In genomic region chr1:231053493-231054162, GRCh38 we compare ENCODE assay signal across 1 cellular context.
A peak's percentile ranks its signal among the peaks of the same experiment; 100 is the strongest.
TF ChIP-seq lines count a peak whose summit lies in the region.

No MANE protein-coding gene starts in this region.

TF ChIP-seq in K562, 482 proteins besides CTCF, POLR2A, EP300 and RAD21 (continued from another document and continues in another):
- TF ChIP-seq, protein P1, sequence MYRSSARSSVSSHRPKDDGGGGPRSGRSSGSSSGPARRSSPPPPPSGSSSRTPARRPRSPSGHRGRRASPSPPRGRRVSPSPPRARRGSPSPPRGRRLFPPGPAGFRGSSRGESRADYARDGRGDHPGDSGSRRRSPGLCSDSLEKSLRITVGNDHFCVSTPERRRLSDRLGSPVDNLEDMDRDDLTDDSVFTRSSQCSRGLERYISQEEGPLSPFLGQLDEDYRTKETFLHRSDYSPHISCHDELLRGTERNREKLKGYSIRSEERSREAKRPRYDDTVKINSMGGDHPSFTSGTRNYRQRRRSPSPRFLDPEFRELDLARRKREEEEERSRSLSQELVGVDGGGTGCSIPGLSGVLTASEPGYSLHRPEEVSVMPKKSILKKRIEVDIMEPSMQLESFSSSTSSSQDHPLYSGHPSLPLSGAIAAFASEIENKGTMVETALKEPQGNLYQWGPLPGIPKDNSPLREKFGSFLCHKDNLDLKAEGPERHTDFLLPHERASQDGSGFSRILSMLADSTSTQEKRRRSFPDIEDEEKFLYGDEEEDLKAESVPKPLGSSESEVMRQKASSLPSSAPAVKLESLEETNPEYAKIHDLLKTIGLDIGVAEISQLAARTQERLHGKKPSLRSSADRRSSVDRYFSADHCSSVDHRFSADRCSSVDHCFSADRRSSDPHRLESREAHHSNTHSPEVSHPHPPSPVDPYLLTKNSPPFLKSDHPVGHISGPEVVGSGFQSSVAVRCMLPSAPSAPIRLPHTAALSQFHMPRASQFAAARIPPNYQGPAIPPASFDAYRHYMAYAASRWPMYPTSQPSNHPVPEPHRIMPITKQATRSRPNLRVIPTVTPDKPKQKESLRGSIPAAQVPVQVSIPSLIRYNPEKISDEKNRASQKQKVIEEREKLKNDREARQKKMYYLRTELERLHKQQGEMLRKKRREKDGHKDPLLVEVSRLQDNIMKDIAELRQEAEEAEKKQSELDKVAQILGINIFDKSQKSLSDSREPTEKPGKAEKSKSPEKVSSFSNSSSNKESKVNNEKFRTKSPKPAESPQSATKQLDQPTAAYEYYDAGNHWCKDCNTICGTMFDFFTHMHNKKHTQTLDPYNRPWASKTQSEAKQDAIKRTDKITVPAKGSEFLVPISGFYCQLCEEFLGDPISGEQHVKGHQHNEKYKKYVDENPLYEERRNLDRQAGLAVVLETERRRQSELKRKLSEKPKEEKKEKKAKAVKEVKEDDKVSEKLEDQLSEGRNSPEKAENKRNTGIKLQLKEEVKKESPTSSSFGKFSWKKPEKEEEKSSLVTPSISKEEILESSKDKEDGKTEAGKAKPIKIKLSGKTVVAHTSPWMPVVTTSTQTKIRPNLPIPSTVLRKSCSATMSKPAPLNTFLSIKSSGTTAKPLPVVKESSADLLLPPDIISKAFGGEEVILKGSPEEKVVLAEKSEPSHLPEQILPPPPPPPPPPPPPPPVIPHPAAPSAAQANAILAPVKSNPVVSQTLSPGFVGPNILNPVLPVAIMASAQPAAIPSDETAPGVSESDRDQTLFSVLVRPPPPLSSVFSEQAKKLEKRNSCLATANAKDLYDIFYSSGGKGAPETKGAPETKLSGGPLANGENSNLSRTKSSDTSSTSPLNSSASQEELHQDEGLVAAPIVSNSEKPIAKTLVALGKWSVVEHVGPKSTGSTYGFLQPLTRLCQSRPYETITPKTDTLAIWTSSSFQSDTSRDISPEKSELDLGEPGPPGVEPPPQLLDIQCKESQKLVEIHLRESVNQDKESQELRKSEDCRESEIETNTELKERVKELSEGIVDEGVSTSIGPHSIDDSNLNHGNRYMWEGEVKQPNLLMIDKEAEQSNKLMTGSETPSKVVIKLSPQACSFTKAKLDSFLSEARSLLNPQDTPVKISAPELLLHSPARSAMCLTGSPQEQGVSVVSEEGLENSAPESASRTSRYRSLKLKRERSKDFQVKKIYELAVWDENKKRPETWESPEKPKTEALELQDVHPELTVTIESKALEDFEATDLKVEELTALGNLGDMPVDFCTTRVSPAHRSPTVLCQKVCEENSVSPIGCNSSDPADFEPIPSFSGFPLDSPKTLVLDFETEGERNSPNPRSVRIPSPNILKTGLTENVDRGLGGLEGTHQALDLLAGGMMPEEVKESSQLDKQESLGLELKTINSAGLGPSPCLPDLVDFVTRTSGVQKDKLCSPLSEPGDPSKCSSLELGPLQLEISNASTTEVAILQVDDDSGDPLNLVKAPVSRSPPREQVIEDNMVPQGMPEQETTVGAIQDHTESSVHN (IDR thresholded peaks at IDR 0.05; ENCODE audit: borderline replicate concordance in 1 of 2, low read depth in 1 of 2): peak in 1 of 2 experiments; percentile 69; a peak in 1 of 4 replicates
- TF ChIP-seq GATAD2A (IDR thresholded peaks at IDR 0.05) (no peak), ZNF76 (CRISPR knock-in tag; IDR thresholded peaks at IDR 0.05; ENCODE audit: borderline replicate concordance) (no peak), UBTF (IDR thresholded peaks at IDR 0.05; ENCODE audit: borderline replicate concordance in 1 of 2, low read depth in 2 of 2, low read length in 2 of 2) (peak in 1 of 2 experiments; percentile 60; a peak in 1 of 4 replicates), ZNF311 (CRISPR knock-in tag; IDR thresholded peaks at IDR 0.05) (no peak), KDM1A (IDR thresholded peaks at IDR 0.05) (peak; percentile 59 to 76; a peak in 2 of 4 replicates), PHTF2 (CRISPR knock-in tag; IDR thresholded peaks at IDR 0.05) (no peak), CXXC5 (CRISPR knock-in tag; IDR thresholded peaks at IDR 0.05) (peak; percentile 37), TEAD1 (CRISPR knock-in tag; IDR thresholded peaks at IDR 0.05) (peak in 1 of 2 experiments; percentile 76; a peak in 1 of 4 replicates), ESRRA (IDR thresholded peaks at IDR 0.05; ENCODE audit: borderline replicate concordance, low read depth) (peak; percentile 96; the same call in 1 of the 2 replicates), SMAD2 (IDR thresholded peaks at IDR 0.05; ENCODE audit: low read depth, low read length) (no peak), SMC3 (conservative IDR thresholded peaks at IDR 0.05; ENCODE audit: insufficient read depth, low read depth, low read length) (no peak), CHCHD3 (CRISPR knock-in tag; IDR thresholded peaks at IDR 0.05) (no peak), TCF7 (IDR thresholded peaks at IDR 0.05; ENCODE audit: borderline replicate concordance) (no peak), ELK1 (CRISPR knock-in tag; IDR thresholded peaks at IDR 0.05) (no peak), SAFB2 (IDR thresholded peaks at IDR 0.05; ENCODE audit: borderline replicate concordance, low read depth, low read length, severe bottlenecking) (no peak), DMBX1 (CRISPR knock-in tag; IDR thresholded peaks at IDR 0.05; ENCODE audit: borderline replicate concordance) (no peak; the same call in 1 of the 2 replicates), NFIC (IDR thresholded peaks at IDR 0.05) (peak; percentile 88), MAFG (tag; conservative IDR thresholded peaks at IDR 0.05) (peak; percentile 65), TAF7 (tag; IDR thresholded peaks at IDR 0.05) (peak; percentile 48; the same call in 1 of the 2 replicates), HMBOX1 (IDR thresholded peaks at IDR 0.05) (peak; percentile 91), U2AF1 (optimal IDR thresholded peaks at IDR 0.05; ENCODE audit: low read depth, low read length) (no peak), CBFA2T3 (IDR thresholded peaks at IDR 0.05) (peak; percentile 61), RUNX1 (IDR thresholded peaks at IDR 0.05; ENCODE audit: low read depth) (no peak), ZFPM2 (CRISPR knock-in tag; IDR thresholded peaks at IDR 0.05) (no peak), CGGBP1 (CRISPR knock-in tag; IDR thresholded peaks at IDR 0.05) (no peak), RFX7 (CRISPR knock-in tag; IDR thresholded peaks at IDR 0.05) (no peak), ARID2 (IDR thresholded peaks at IDR 0.05) (no peak), NR4A1 (CRISPR knock-in tag; IDR thresholded peaks at IDR 0.05) (no peak), NR4A1 (tag; IDR thresholded peaks at IDR 0.05) (no peak), ZNF277 (CRISPR knock-in tag; IDR thresholded peaks at IDR 0.05; ENCODE audit: borderline replicate concordance) (no peak), NR1H2 (CRISPR knock-in tag; IDR thresholded peaks at IDR 0.05) (no peak), GABPB1 (CRISPR knock-in tag; IDR thresholded peaks at IDR 0.05) (peak; percentile 50; the same call in 1 of the 2 replicates), SMARCB1 (IDR thresholded peaks at IDR 0.05; ENCODE audit: insufficient read length, low read depth) (no peak), GABPB2 (CRISPR knock-in tag; conservative IDR thresholded peaks at IDR 0.05) (no peak), ZNF124 (CRISPR knock-in tag; IDR thresholded peaks at IDR 0.05) (no peak), FOSL1 (tag; conservative IDR thresholded peaks at IDR 0.05) (peak; percentile 70), HBP1 (CRISPR knock-in tag; IDR thresholded peaks at IDR 0.05) (no peak), FOXP1 (CRISPR knock-in tag; IDR thresholded peaks at IDR 0.05) (no peak)
- TF ChIP-seq, protein P2, sequence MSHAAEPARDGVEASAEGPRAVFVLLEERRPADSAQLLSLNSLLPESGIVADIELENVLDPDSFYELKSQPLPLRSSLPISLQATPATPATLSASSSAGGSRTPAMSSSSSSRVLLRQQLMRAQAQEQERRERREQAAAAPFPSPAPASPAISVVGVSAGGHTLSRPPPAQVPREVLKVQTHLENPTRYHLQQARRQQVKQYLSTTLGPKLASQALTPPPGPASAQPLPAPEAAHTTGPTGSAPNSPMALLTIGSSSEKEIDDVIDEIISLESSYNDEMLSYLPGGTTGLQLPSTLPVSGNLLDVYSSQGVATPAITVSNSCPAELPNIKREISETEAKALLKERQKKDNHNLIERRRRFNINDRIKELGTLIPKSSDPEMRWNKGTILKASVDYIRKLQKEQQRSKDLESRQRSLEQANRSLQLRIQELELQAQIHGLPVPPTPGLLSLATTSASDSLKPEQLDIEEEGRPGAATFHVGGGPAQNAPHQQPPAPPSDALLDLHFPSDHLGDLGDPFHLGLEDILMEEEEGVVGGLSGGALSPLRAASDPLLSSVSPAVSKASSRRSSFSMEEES (CRISPR knock-in tag; IDR thresholded peaks at IDR 0.05): no peak
- TF ChIP-seq, protein P3, sequence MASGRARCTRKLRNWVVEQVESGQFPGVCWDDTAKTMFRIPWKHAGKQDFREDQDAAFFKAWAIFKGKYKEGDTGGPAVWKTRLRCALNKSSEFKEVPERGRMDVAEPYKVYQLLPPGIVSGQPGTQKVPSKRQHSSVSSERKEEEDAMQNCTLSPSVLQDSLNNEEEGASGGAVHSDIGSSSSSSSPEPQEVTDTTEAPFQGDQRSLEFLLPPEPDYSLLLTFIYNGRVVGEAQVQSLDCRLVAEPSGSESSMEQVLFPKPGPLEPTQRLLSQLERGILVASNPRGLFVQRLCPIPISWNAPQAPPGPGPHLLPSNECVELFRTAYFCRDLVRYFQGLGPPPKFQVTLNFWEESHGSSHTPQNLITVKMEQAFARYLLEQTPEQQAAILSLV (tag; IDR thresholded peaks at IDR 0.05): no peak
- TF ChIP-seq, protein P4, sequence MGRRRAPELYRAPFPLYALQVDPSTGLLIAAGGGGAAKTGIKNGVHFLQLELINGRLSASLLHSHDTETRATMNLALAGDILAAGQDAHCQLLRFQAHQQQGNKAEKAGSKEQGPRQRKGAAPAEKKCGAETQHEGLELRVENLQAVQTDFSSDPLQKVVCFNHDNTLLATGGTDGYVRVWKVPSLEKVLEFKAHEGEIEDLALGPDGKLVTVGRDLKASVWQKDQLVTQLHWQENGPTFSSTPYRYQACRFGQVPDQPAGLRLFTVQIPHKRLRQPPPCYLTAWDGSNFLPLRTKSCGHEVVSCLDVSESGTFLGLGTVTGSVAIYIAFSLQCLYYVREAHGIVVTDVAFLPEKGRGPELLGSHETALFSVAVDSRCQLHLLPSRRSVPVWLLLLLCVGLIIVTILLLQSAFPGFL (CRISPR knock-in tag; IDR thresholded peaks at IDR 0.05): no peak
- TF ChIP-seq, protein P5, sequence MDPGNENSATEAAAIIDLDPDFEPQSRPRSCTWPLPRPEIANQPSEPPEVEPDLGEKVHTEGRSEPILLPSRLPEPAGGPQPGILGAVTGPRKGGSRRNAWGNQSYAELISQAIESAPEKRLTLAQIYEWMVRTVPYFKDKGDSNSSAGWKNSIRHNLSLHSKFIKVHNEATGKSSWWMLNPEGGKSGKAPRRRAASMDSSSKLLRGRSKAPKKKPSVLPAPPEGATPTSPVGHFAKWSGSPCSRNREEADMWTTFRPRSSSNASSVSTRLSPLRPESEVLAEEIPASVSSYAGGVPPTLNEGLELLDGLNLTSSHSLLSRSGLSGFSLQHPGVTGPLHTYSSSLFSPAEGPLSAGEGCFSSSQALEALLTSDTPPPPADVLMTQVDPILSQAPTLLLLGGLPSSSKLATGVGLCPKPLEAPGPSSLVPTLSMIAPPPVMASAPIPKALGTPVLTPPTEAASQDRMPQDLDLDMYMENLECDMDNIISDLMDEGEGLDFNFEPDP (CRISPR knock-in tag; IDR thresholded peaks at IDR 0.05): no peak
